ENCODE assay signal across 30 cellular contexts in genomic region chr22:36904260-36904659, GRCh38. TPM values are rescaled to one million over a fixed set of nuclear protein-coding genes. Genes with fewer than 3 reads are reported as not detected.
A peak's percentile ranks its signal among the peaks of the same experiment; 100 is the strongest.
DNase-seq lines count a peak whose midpoint lies in the region; ATAC-seq, FAIRE-seq and TF ChIP-seq lines count a peak whose summit lies in the region.
"Had no signal": no experiment of that assay in that cellular context is flagged by ENCODE, and none has a peak within 500 bp of the region (broad histone marks: within the 10 kb centered on the region; RNA-seq: fewer than 3 reads in every experiment).

No MANE protein-coding gene starts in this region.

- TF ChIP-seq CTCF in OCI-LY3 (IDR thresholded peaks at IDR 0.05; ENCODE audit: low read depth, low read length) = peak; percentile 47
- TF ChIP-seq CTCF in foreskin keratinocyte (conservative IDR thresholded peaks at IDR 0.05) = peak; percentile 16
- TF ChIP-seq CTCF in mucosa of descending colon (IDR thresholded peaks at IDR 0.05) = no peak

- no peak overlapping the region for H3K9ac ChIP-seq in OCI-LY3 (ENCODE audit: low read length)

- H4K20me1 ChIP-seq in OCI-LY3 (ENCODE audit: insufficient read depth, low read length) = no peaks in the 10 kb centered on the region

- no peak overlapping the region for H3K4me3 Mint-ChIP-seq in CD4-positive, CD25-positive, alpha-beta regulatory T cell
- H3K4me3 Mint-ChIP-seq: activated CD4-positive, alpha-beta T cell treated with anti-CD3 and anti-CD28 coated beads, Interleukin-2, amount 10 ng/mL, durations not matched to agents 24 days and 14 days; activated CD8-positive, alpha-beta memory T cell treated with anti-CD3 and anti-CD28 coated beads, Interleukin-2, amount 10 ng/mL, durations not matched to agents 7 days and 5 days; activated T-helper 1 cell treated with anti-CD3 and anti-CD28 coated beads, Interleukin-12 subunit alpha, Interleukin-12 subunit beta, Interleukin-2, Interleukin-4 antibody, amounts not matched to agents 30 ng/mL and 10 ng/mL and 1 ng/mL, durations not matched to agents 14 hours and 24 hours and 36 hours; CD8-positive, alpha-beta memory T cell; T-helper 1 cell treated with Interleukin-12 subunit alpha and Interleukin-12 subunit beta and Interleukin-4 antibody, amounts not matched to agents 30 μg/mL and 1 μg/mL, for 36 hours had no signal

- H3K27ac ChIP-seq in CD4-positive, CD25-positive, alpha-beta regulatory T cell (ENCODE audit: insufficient read depth, low read length, poor library complexity, severe bottlenecking) = no peak overlapping the region
- no peak overlapping the region for H3K27ac ChIP-seq in OCI-LY3 (ENCODE audit: low read length)
- no peak overlapping the region for H3K27ac ChIP-seq in foreskin keratinocyte
- H3K27ac ChIP-seq: esophagus muscularis mucosa, gastroesophageal sphincter, uterus had no signal

- peaks cover 6 to 21% (median 14%) of the 10 kb centered on the region in 4 donors for H3K4me1 Mint-ChIP-seq in CD4-positive, CD25-positive, alpha-beta regulatory T cell

- no peak for DNase-seq in CD4-positive, CD25-positive, alpha-beta regulatory T cell
- DNase-seq in GM12892 (ENCODE audit: insufficient read length) (no peak), foreskin keratinocyte (no peak), NCI-H2196 treated with DMSO at 0.1 percent for 48 hours (lab: John Stamatoyannopoulos, UW; ENCODE audit: unreplicated experiment) (no peak), mucosa of descending colon (no peak), GDM1 (lab: John Stamatoyannopoulos, UW) (no peak), SIG-M5 (lab: John Stamatoyannopoulos, UW) (no peak)
- DNase-seq: activated CD4-positive, alpha-beta T cell treated with anti-CD3 and anti-CD28 coated beads, Interleukin-2, amount 10 ng/mL, durations not matched to agents 24 days and 14 days; activated CD8-positive, alpha-beta memory T cell treated with anti-CD3 and anti-CD28 coated beads, Interleukin-2, amount 10 ng/mL, durations not matched to agents 7 days and 5 days; CD8-positive, alpha-beta memory T cell; cerebellar nuclear complex; DMS53; effector memory CD4-positive, alpha-beta T cell; islet precursor cell; MV-4-11; NCI-H1694 treated with DMSO at 0.1 percent for 48 hours; NCI-H748 treated with DMSO at 0.1 percent for 48 hours; SHP77 treated with DMSO at 0.1 percent for 48 hours; small intestine; stimulated activated naive B cell treated with anti-CD40 and anti-IgM and Interleukin-4, amounts not matched to agents 10 μg/mL and 1 μg/mL and 100 μg/mL, for 72 hours; uterus had no signal

- peaks cover 0 to under 1% (median 0%) of the 10 kb centered on the region in 7 donors for H3K9me3 Mint-ChIP-seq in CD4-positive, CD25-positive, alpha-beta regulatory T cell
- H3K9me3 Mint-ChIP-seq: activated naive CD4-positive, alpha-beta T cell treated with anti-CD3 and anti-CD28 coated beads, Interleukin-2, amount 50 U/mL, for 72 hours; activated T-helper 1 cell treated with anti-CD3 and anti-CD28 coated beads, Interleukin-12 subunit alpha, Interleukin-12 subunit beta, Interleukin-2, Interleukin-4 antibody, amounts not matched to agents 30 ng/mL and 10 ng/mL and 1 ng/mL, durations not matched to agents 14 hours and 24 hours and 36 hours had no signal

- H3K4me3 ChIP-seq in CD4-positive, CD25-positive, alpha-beta regulatory T cell (ENCODE audit: low read depth, low read length) = no peak overlapping the region
- H3K4me3 ChIP-seq in OCI-LY3 (ENCODE audit: low read length) (no peak overlapping the region), mucosa of descending colon (no peak overlapping the region)
- H3K4me3 ChIP-seq: esophagus muscularis mucosa, gastroesophageal sphincter, uterus had no signal

- no peaks in the 10 kb centered on the region for H3K27me3 Mint-ChIP-seq in CD4-positive, CD25-positive, alpha-beta regulatory T cell

- no peaks in the 10 kb centered on the region for H3K79me2 ChIP-seq in OCI-LY3 (ENCODE audit: low read length)

- TF ChIP-seq POLR2A in GM12892 (IDR thresholded peaks at IDR 0.05; ENCODE audit: low read depth, low read length) = no peak

- ATAC-seq in CD4-positive, CD25-positive, alpha-beta regulatory T cell (ENCODE audit: low read depth in 2 of 2) = no peak
- ATAC-seq in foreskin keratinocyte (no peak), mucosa of descending colon (no peak)
- ATAC-seq: activated CD8-positive, alpha-beta memory T cell treated with anti-CD3 and anti-CD28 coated beads, Interleukin-2, amount 10 ng/mL, durations not matched to agents 7 days and 5 days; activated naive CD4-positive, alpha-beta T cell treated with anti-CD3 and anti-CD28 coated beads, Interleukin-2, amount 50 U/mL, for 72 hours; gastroesophageal sphincter; stimulated activated naive B cell treated with anti-CD40 and anti-IgM and Interleukin-4, amounts not matched to agents 10 μg/mL and 1 μg/mL and 100 μg/mL, for 72 hours had no signal

- H3K4me2 ChIP-seq in OCI-LY3 (ENCODE audit: low read length) = no peak overlapping the region

- no peaks in the 10 kb centered on the region for H3K36me3 ChIP-seq in CD4-positive, CD25-positive, alpha-beta regulatory T cell (ENCODE audit: control insufficient read depth, insufficient read depth, low read length)
- H3K36me3 ChIP-seq in OCI-LY3 (replicated peaks; ENCODE audit: low read depth, low read length) = peaks cover 7% of the 10 kb centered on the region
- H3K36me3 ChIP-seq in mucosa of descending colon (ENCODE audit: low read depth) = no peaks in the 10 kb centered on the region
- H3K36me3 ChIP-seq: esophagus muscularis mucosa, gastroesophageal sphincter, uterus had no signal

- peak; percentile 70 for FAIRE-seq in GM12892 (lab: Jason Lieb, UNC)
- FAIRE-seq: astrocyte, small intestine had no signal

- H3K27ac Mint-ChIP-seq in CD4-positive, CD25-positive, alpha-beta regulatory T cell = peak overlapping the region in 2 of 3 donors; percentile 18 to 20
- H3K27ac Mint-ChIP-seq: activated CD4-positive, alpha-beta T cell treated with anti-CD3 and anti-CD28 coated beads, Interleukin-2, amount 10 ng/mL, durations not matched to agents 24 days and 14 days; activated CD8-positive, alpha-beta memory T cell treated with anti-CD3 and anti-CD28 coated beads, Interleukin-2, amount 10 ng/mL, durations not matched to agents 7 days and 5 days; activated naive CD4-positive, alpha-beta T cell treated with anti-CD3 and anti-CD28 coated beads, Interleukin-2, amount 50 U/mL, for 72 hours; activated T-helper 1 cell treated with anti-CD3 and anti-CD28 coated beads, Interleukin-12 subunit alpha, Interleukin-12 subunit beta, Interleukin-2, Interleukin-4 antibody, amounts not matched to agents 30 ng/mL and 10 ng/mL and 1 ng/mL, durations not matched to agents 14 hours and 24 hours and 36 hours; CD8-positive, alpha-beta memory T cell had no signal

- intact Hi-C loops in mucosa of descending colon (cut with DNase I, micrococcal nuclease) = no loop called here

- H3K4me1 ChIP-seq in CD4-positive, CD25-positive, alpha-beta regulatory T cell (ENCODE audit: control insufficient read depth, insufficient read depth, low read length, poor library complexity, severe bottlenecking) = peaks cover 12% of the 10 kb centered on the region
- H3K4me1 ChIP-seq in OCI-LY3 (ENCODE audit: low read length) = peaks cover 32% of the 10 kb centered on the region
- H3K4me1 ChIP-seq in foreskin keratinocyte = no peaks in the 10 kb centered on the region
- H3K4me1 ChIP-seq in mucosa of descending colon (ENCODE audit: low read depth) = no peaks in the 10 kb centered on the region
- H3K4me1 ChIP-seq: esophagus muscularis mucosa, gastroesophageal sphincter, uterus had no signal

- H3K9me3 ChIP-seq in CD4-positive, CD25-positive, alpha-beta regulatory T cell (ENCODE audit: control insufficient read depth in 2 of 2, low read length in 2 of 2) = no peaks in the 10 kb centered on the region
- H3K9me3 ChIP-seq in OCI-LY3 (ENCODE audit: insufficient read depth, low read length) (peaks cover 5% of the 10 kb centered on the region; the same call in 1 of the 2 replicates), mucosa of descending colon (no peaks in the 10 kb centered on the region)
- H3K9me3 ChIP-seq: uterus had no signal

- H2AFZ ChIP-seq in OCI-LY3 (ENCODE audit: low read depth, low read length) = no peak overlapping the region

- H3K27me3 ChIP-seq in CD4-positive, CD25-positive, alpha-beta regulatory T cell (ENCODE audit: control insufficient read depth, insufficient read depth, low read length) = no peaks in the 10 kb centered on the region
- H3K27me3 ChIP-seq in OCI-LY3 (ENCODE audit: low read depth, low read length) (no peaks in the 10 kb centered on the region), foreskin keratinocyte (peaks cover 11% of the 10 kb centered on the region)
- H3K27me3 ChIP-seq: uterus had no signal

- H3K36me3 Mint-ChIP-seq in CD4-positive, CD25-positive, alpha-beta regulatory T cell = peaks cover 3% of the 10 kb centered on the region
- H3K36me3 Mint-ChIP-seq: activated naive CD4-positive, alpha-beta T cell treated with anti-CD3 and anti-CD28 coated beads, Interleukin-2, amount 50 U/mL, for 72 hours had no signal

RNA-seq across cellular contexts. Expression of gene CSF2RB, which starts 9.2 kb away (rescaled TPM):
- 27.0 TPM for total RNA-seq in CD4-positive, CD25-positive, alpha-beta regulatory T cell
- 10 to 100 TPM in 2 of 4 donors, 1 to 10 TPM in 2; 5.7 to 10.6 (median 8.8) TPM for polyA plus RNA-seq in CD4-positive, CD25-positive, alpha-beta regulatory T cell
- 14.7 TPM for polyA plus RNA-seq in GM12892 (2012; ENCODE audit: missing spikeins)
- total RNA-seq in foreskin keratinocyte (not detected in 2 replicates), mucosa of descending colon (1 to 10 TPM; 4.1 to 8.1 (median 5.3) TPM)
- polyA plus RNA-seq in foreskin keratinocyte = not detected in 2 replicates
- total RNA-seq: H4 had no signal

RNA-seq across cellular contexts. Expression of gene NCF4, which starts 43.5 kb away (rescaled TPM):
- 53.1 TPM for total RNA-seq in CD4-positive, CD25-positive, alpha-beta regulatory T cell
- polyA plus RNA-seq in CD4-positive, CD25-positive, alpha-beta regulatory T cell = 100 to 1,000 TPM in 2 of 4 donors, 10 to 100 TPM in 2; 57.8 to 126 (median 84.6) TPM
- 30.6 TPM for polyA plus RNA-seq in GM12892 (2012; ENCODE audit: missing spikeins)
- total RNA-seq in foreskin keratinocyte (not detected in 2 replicates), mucosa of descending colon (10 to 100 TPM in 2 of 3 donors, 1 to 10 TPM in 1; 6.3 to 15.2 (median 14.8) TPM)
- polyA plus RNA-seq in foreskin keratinocyte = not detected in 2 replicates
- total RNA-seq: astrocyte, H4, pulmonary artery endothelial cell had no signal
